9 cellular contexts compared by ENCODE assay signal in genomic region chr2:98869272-98869641, GRCh38.
DNase-seq lines count a peak whose midpoint lies in the region; ATAC-seq, FAIRE-seq and TF ChIP-seq lines count a peak whose summit lies in the region.
"Had no signal": no experiment of that assay in that cellular context is flagged by ENCODE, and none has a peak within 500 bp of the region (broad histone marks: within the 10 kb centered on the region; RNA-seq: fewer than 3 reads in every experiment).

No MANE protein-coding gene starts in this region.

- intact Hi-C loops in Panc1 (cut with micrococcal nuclease; ENCODE audit: unreplicated experiment): no loop called here

- peak in 1 of 4 donors; percentile 55 for TF ChIP-seq POLR2A in upper lobe of left lung (IDR thresholded peaks at IDR 0.05)

- DNase-seq in SIG-M5 treated with dmso at 0.1 percent for 504 hours (lab: John Stamatoyannopoulos, UW; ENCODE audit: unreplicated experiment): peak; percentile 67
- no peak for DNase-seq in SIG-M5 (lab: John Stamatoyannopoulos, UW)
- no peak for DNase-seq in Panc1 (ENCODE audit: low read depth, low spot score)
- peak; percentile 59 for DNase-seq in kidney tubule cell (ENCODE audit: low spot score)
- peak; percentile 83 to 91 for DNase-seq in upper lobe of left lung
- DNase-seq in urothelium cell line (ENCODE audit: low spot score): no peak
- DNase-seq in coronary artery (ENCODE audit: low spot score): no peak
- no peak for DNase-seq in cortex of kidney (lab: John Stamatoyannopoulos, UW)
- DNase-seq: 8988T had no signal

- no peak for TF ChIP-seq CTCF in Panc1 (IDR thresholded peaks at IDR 0.05)
- TF ChIP-seq CTCF in upper lobe of left lung (IDR thresholded peaks at IDR 0.05): no peak
- no peak for TF ChIP-seq CTCF in coronary artery (IDR thresholded peaks at IDR 0.05)

- 40 to 62% methylated on average over 1 to 10 of the region's 10 CpGs for WGBS in upper lobe of left lung, 2 donors

- ATAC-seq in Panc1: 0 out of 2 replicates have a peak, but pooled peaks have one; percentile 36
- ATAC-seq in upper lobe of left lung (ENCODE audit: low FRiP score in 2 of 2): peak; percentile 80 to 95

- H3K4me1 ChIP-seq in Panc1 (ENCODE audit: control insufficient read depth, insufficient read depth, low read length) (no peaks in the 10 kb centered on the region), upper lobe of left lung (peaks cover 0 to 7% (median 5%) of the 10 kb centered on the region in 4 donors)

- no TSS peak for BruUV-seq in Panc1 (replicated peaks; lab: Mats Ljungman, UMichigan)

- CTCF ChIA-PET in Panc1 (lab: Charles Lee): interaction anchor here (0.6 kb wide), 1 partner anchor 453 kb away, joined by 4 read pairs; no protein-coding TSS in a partner anchor

- H3K36me3 ChIP-seq in Panc1 (ENCODE audit: control insufficient read depth, insufficient read depth, low read length): no peaks in the 10 kb centered on the region
- H3K36me3 ChIP-seq in upper lobe of left lung: no peaks in the 10 kb centered on the region

- H3K4me3 ChIP-seq in Panc1 (ENCODE audit: low read depth in 2 of 2, low read length in 2 of 2): no peak overlapping the region
- peak overlapping the region in 3 of 4 donors; percentile 25 to 39 (median 34) for H3K4me3 ChIP-seq in upper lobe of left lung
- H3K4me3 ChIP-seq in coronary artery: no peak overlapping the region

- POLR2A ChIA-PET in Panc1 (lab: Charles Lee): interaction anchor here (0.6 kb wide), 1 partner anchor 95 kb away, joined by 3 read pairs; no protein-coding TSS in a partner anchor

- H3K27ac ChIP-seq in Panc1 (ENCODE audit: low read length): no peak overlapping the region
- H3K27ac ChIP-seq in upper lobe of left lung: peak overlapping the region; percentile 68 to 88 (median 82)
- H3K27ac ChIP-seq in coronary artery: no peak overlapping the region

- no peak for FAIRE-seq in urothelium cell line (lab: Jason Lieb, UNC)

- in situ Hi-C loops in Panc1 (cut with HindIII; ENCODE audit: low pct_unique_long_range_greater_than_20kb, low sequenced_read_pairs): no loop called here

- H3K9me3 ChIP-seq in Panc1 (ENCODE audit: control insufficient read depth, insufficient read depth, low read depth, low read length): no peaks in the 10 kb centered on the region
- no peaks in the 10 kb centered on the region for H3K9me3 ChIP-seq in upper lobe of left lung

- H3K27me3 ChIP-seq in Panc1 (ENCODE audit: control insufficient read depth, insufficient read depth, low read length) (no peaks in the 10 kb centered on the region), upper lobe of left lung (no peaks in the 10 kb centered on the region)

- TF ChIP-seq EP300 in upper lobe of left lung (IDR thresholded peaks at IDR 0.05): peak in 1 of 4 donors; percentile 38

Comparison
In these comparisons a context has a peak if more than half of its experiments do, and no peak if none do; other contexts are left out.
1. DNase-seq: peak in SIG-M5 treated with dmso at 0.1 percent for 504 hours (single experiment), kidney tubule cell (single experiment) and upper lobe of left lung (2 of 2); none in SIG-M5 (single experiment), Panc1 (single experiment), urothelium cell line (single experiment), coronary artery (single experiment) and cortex of kidney (single experiment).
2. H3K27ac ChIP-seq: peak in upper lobe of left lung (4 of 4); none in Panc1 (single experiment) and coronary artery (0 of 2).
3. H3K4me3 ChIP-seq: peak in upper lobe of left lung (3 of 4); none in Panc1 (0 of 2) and coronary artery (single experiment).